In the genomic region with DNA sequence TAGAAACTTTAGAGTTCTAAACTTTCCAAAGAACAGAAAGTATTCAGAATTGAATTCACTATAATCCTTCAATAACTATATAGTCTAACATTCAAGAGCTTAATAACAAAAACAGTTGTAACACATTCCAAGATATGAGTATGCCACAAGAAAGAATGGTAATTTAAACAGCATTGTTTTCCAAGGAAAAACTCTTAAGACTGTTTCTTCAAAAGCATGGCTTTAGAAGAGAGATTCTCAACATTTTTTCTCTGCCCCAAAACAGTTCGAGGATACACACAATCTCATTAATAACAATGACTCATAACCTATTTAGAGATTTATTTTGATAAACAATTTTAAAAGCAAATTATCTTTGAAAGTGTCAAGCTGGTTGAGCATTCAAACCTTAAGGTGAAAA, we compare ENCODE assay signal across 19 cellular contexts. TPM values are rescaled to one million over a fixed set of nuclear protein-coding genes. Genes with fewer than 3 reads are reported as not detected.
DNase-seq lines count a peak whose midpoint lies in the region; ATAC-seq, FAIRE-seq and TF ChIP-seq lines count a peak whose summit lies in the region.
"Had no signal": no experiment of that assay in that cellular context is flagged by ENCODE, and none has a peak within 500 bp of the region (broad histone marks: within the 10 kb centered on the region; RNA-seq: fewer than 3 reads in every experiment).

No MANE protein-coding gene starts in this region.

- H4K5ac ChIP-seq in IMR-90 (ENCODE audit: low read depth, low read length) = no peak overlapping the region

- H3K14ac ChIP-seq in IMR-90 (replicated peaks; ENCODE audit: low read depth, low read length) = no peak overlapping the region

- 0 out of 2 replicates have a peak, but pooled peaks have one; percentile 29 for ATAC-seq in IMR-90 (ENCODE audit: low read depth)
- no peak for ATAC-seq in HG03280 (IDR thresholded peaks at IDR 0.05; ENCODE audit: unreplicated experiment)
- ATAC-seq: GM12878 had no signal

- H3K36me3 ChIP-seq in IMR-90 (ENCODE audit: control insufficient read depth, insufficient read depth, low read length) (no peaks in the 10 kb centered on the region), astrocyte (ENCODE audit: insufficient read depth, low read length) (no peaks in the 10 kb centered on the region)
- H3K36me3 ChIP-seq: SJCRH30 had no signal

- in situ Hi-C loops in IMR-90 (cut with MboI; ENCODE audit: low sequenced_read_pairs) = no loop called here

- no peak for TF ChIP-seq RAD21 in IMR-90 (IDR thresholded peaks at IDR 0.05; ENCODE audit: low read length)

- no peaks in the 10 kb centered on the region for H3K9me1 ChIP-seq in IMR-90 (ENCODE audit: insufficient read depth, low read length)

- no peak overlapping the region for H4K8ac ChIP-seq in IMR-90 (ENCODE audit: low read depth in 2 of 2, low read length in 2 of 2)

- FAIRE-seq in A204.1 (lab: Jason Lieb, UNC) (peak; percentile 11), astrocyte (lab: Jason Lieb, UNC) (no peak)
- FAIRE-seq: GM12878 had no signal

- no TSS peak for BruUV-seq in IMR-90 (replicated peaks; lab: Mats Ljungman, UMichigan)

- H3K9me3 ChIP-seq in IMR-90 (ENCODE audit: control insufficient read depth, insufficient read depth, low read length) (no peaks in the 10 kb centered on the region), astrocyte (ENCODE audit: insufficient read depth, low read depth, low read length) (no peaks in the 10 kb centered on the region)
- H3K9me3 ChIP-seq: SJCRH30 had no signal

- POLR2A ChIA-PET in IMR-90 (lab: Charles Lee; ENCODE audit: unreplicated experiment) = no interaction called here

- H2AK5ac ChIP-seq in IMR-90 (ENCODE audit: low read depth, low read length) = no peak overlapping the region

- no peak overlapping the region for H2BK120ac ChIP-seq in IMR-90 (ENCODE audit: low read depth, low read length)

- H4K91ac ChIP-seq in IMR-90 (ENCODE audit: insufficient read depth, low read depth, low read length) = no peak overlapping the region

- H3K27me3 Mint-ChIP-seq in astrocyte (ENCODE audit: low read depth, unreplicated experiment) (no peaks in the 10 kb centered on the region), mesothelial cell of epicardium (ENCODE audit: low read depth) (no peaks in the 10 kb centered on the region)
- H3K27me3 Mint-ChIP-seq: CD4-positive, alpha-beta T cell had no signal

- no peak overlapping the region for H3K4ac ChIP-seq in IMR-90 (ENCODE audit: low read depth, low read length)

- H3K4me1 ChIP-seq in IMR-90 (ENCODE audit: control insufficient read depth, insufficient read depth, low read length) (no peaks in the 10 kb centered on the region; the same call in 1 of the 2 replicates), astrocyte (ENCODE audit: insufficient read depth, low read length) (peaks cover 8% of the 10 kb centered on the region)
- H3K4me1 ChIP-seq: SJCRH30 had no signal

- TF ChIP-seq CTCF in IMR-90 (conservative IDR thresholded peaks at IDR 0.05; ENCODE audit: low read depth, low read length) (no peak), astrocyte (IDR thresholded peaks at IDR 0.05; ENCODE audit: insufficient read depth, low read depth, low read length) (no peak), mesothelial cell of epicardium (IDR thresholded peaks at IDR 0.05; ENCODE audit: unreplicated experiment) (no peak), GM20000 (IDR thresholded peaks at IDR 0.05; ENCODE audit: extremely low read depth, missing control alignments) (no peak)

- H3K36me3 Mint-ChIP-seq in astrocyte (ENCODE audit: low read depth, unreplicated experiment) (peaks cover 4% of the 10 kb centered on the region), mesothelial cell of epicardium (no peaks in the 10 kb centered on the region)

- no peak for TF ChIP-seq POLR2A in IMR-90 (IDR thresholded peaks at IDR 0.05; ENCODE audit: low read depth, low read length)

- intact Hi-C loops in IMR-90 (cut with micrococcal nuclease) = no loop called here

- H3K4me2 ChIP-seq in IMR-90 (ENCODE audit: low read depth, low read length) = no peak overlapping the region
- H3K4me2 ChIP-seq in astrocyte (ENCODE audit: low read length) = no peak overlapping the region

- no CpG with 5 or more reads among the region's 1 CpG for WGBS in IMR-90 (ENCODE audit: extremely low coverage in 2 of 2, insufficient read length in 1 of 2), 2 experiments

- H2BK15ac ChIP-seq in IMR-90 (ENCODE audit: low read depth, low read length) = no peak overlapping the region

- no peak overlapping the region for H3K18ac ChIP-seq in IMR-90 (ENCODE audit: low read depth, low read length)

- peaks cover 42% of the 10 kb centered on the region for H3K79me2 ChIP-seq in astrocyte (ENCODE audit: insufficient read depth, low read length)

- no peaks in the 10 kb centered on the region for H3K9me3 Mint-ChIP-seq in astrocyte (ENCODE audit: unreplicated experiment)
- H3K9me3 Mint-ChIP-seq in mesothelial cell of epicardium = no peaks in the 10 kb centered on the region
- H3K9me3 Mint-ChIP-seq: CD4-positive, alpha-beta T cell had no signal

- no peak overlapping the region for H2BK5ac ChIP-seq in IMR-90 (ENCODE audit: low read depth, low read length, poor library complexity, severe bottlenecking)

- no peak overlapping the region for H3K9ac ChIP-seq in IMR-90 (ENCODE audit: low read depth, low read length)
- H3K9ac ChIP-seq in astrocyte (ENCODE audit: low read length) = no peak overlapping the region

- CTCF ChIA-PET in IMR-90 (lab: Yijun Ruan, JAX) = no interaction called here

- H3K4me1 Mint-ChIP-seq in astrocyte (ENCODE audit: low read depth, unreplicated experiment) (peaks cover 32% of the 10 kb centered on the region), mesothelial cell of epicardium (peaks cover 34% of the 10 kb centered on the region)

- DNase-seq in IMR-90 (peak; percentile 2), astrocyte (ENCODE audit: low read depth) (peak; percentile 45), mesothelial cell of epicardium (ENCODE audit: low spot score in 2 of 2, unreplicated experiment in 2 of 2) (no peak), GM20000 (ENCODE audit: low spot score) (no peak), NCI-H1436 (lab: John Stamatoyannopoulos, UW) (no peak), AML-193 (lab: John Stamatoyannopoulos, UW) (no peak)
- DNase-seq: CD4-positive, alpha-beta T cell; DMS153; EL; HCEC 1CT; NCI-H187 treated with DMSO at 0.1 percent for 48 hours; NCI-H226; NCI-H524; SJCRH30 had no signal

- no peak overlapping the region for H3K56ac ChIP-seq in IMR-90 (ENCODE audit: extremely low read depth, insufficient read depth, low read length)

- H2AFZ ChIP-seq in IMR-90 (replicated peaks; ENCODE audit: low read length, poor library complexity) = no peak overlapping the region
- H2AFZ ChIP-seq in astrocyte (ENCODE audit: low read depth, low read length) = no peak overlapping the region

- H3K4me3 Mint-ChIP-seq in astrocyte (ENCODE audit: unreplicated experiment) (no peak overlapping the region), mesothelial cell of epicardium (no peak overlapping the region)
- H3K4me3 Mint-ChIP-seq: CD4-positive, alpha-beta T cell had no signal

- no peak overlapping the region for H2AK9ac ChIP-seq in IMR-90 (replicated peaks; ENCODE audit: low read depth, low read length, poor library complexity)

- H3K27ac ChIP-seq in IMR-90 (ENCODE audit: insufficient read depth, low read length) = no peak overlapping the region
- H3K27ac ChIP-seq in astrocyte (ENCODE audit: low read depth, low read length) = no peak overlapping the region
- H3K27ac ChIP-seq: 22Rv1, HL-60, SJCRH30 had no signal

- no peak overlapping the region for H3K23ac ChIP-seq in IMR-90 (ENCODE audit: low read depth, low read length)

- H3K79me1 ChIP-seq in IMR-90 (ENCODE audit: low read depth in 1 of 2, low read length in 2 of 2) = peaks cover 8 to 13% of the 10 kb centered on the region in 2 experiments; a peak in 3 of 4 replicates

- no peak overlapping the region for H2BK20ac ChIP-seq in IMR-90 (ENCODE audit: low read depth, low read length)

- H4K20me1 ChIP-seq in IMR-90 (ENCODE audit: insufficient read depth, low read length) = no peaks in the 10 kb centered on the region
- H4K20me1 ChIP-seq in astrocyte (ENCODE audit: insufficient read depth, low read length) = peaks cover 21% of the 10 kb centered on the region

- H3K27ac Mint-ChIP-seq in astrocyte (ENCODE audit: unreplicated experiment) = no peak overlapping the region
- peak overlapping the region; percentile 68 for H3K27ac Mint-ChIP-seq in mesothelial cell of epicardium
- H3K27ac Mint-ChIP-seq: CD4-positive, alpha-beta T cell had no signal

- H3K27me3 ChIP-seq in IMR-90 (ENCODE audit: control insufficient read depth, insufficient read depth, low read length) (no peaks in the 10 kb centered on the region), astrocyte (ENCODE audit: insufficient read depth, low read length) (no peaks in the 10 kb centered on the region)
- H3K27me3 ChIP-seq: SJCRH30 had no signal

- dilution Hi-C loops in IMR-90 (cut with HindIII; ENCODE audit: low sequenced_read_pairs, unreplicated experiment) = no loop called here

- H3K4me3 ChIP-seq in IMR-90 (ENCODE audit: insufficient read depth, low read depth, low read length) = no peak overlapping the region
- no peak overlapping the region for H3K4me3 ChIP-seq in astrocyte (ENCODE audit: insufficient read depth, low read depth, low read length)
- H3K4me3 ChIP-seq: GM12878, SJCRH30 had no signal

TF ChIP-seq in IMR-90, 13 proteins besides CTCF, POLR2A, EP300 and RAD21:
- TF ChIP-seq CEBPB (IDR thresholded peaks at IDR 0.05; ENCODE audit: low read depth, low read length) = no peak
- no peak for TF ChIP-seq BHLHE40 (IDR thresholded peaks at IDR 0.05; ENCODE audit: low read depth, low read length)
- TF ChIP-seq CHD1 (IDR thresholded peaks at IDR 0.05; ENCODE audit: low read depth, low read length) = no peak
- TF ChIP-seq MAFK (IDR thresholded peaks at IDR 0.05; ENCODE audit: low read depth, low read length) = no peak

RNA-seq across cellular contexts. Expression of a gene that starts 16.7 kb away (rescaled TPM):
- total RNA-seq in IMR-90 (2012; rRNA removed) = 5.8 and 8.4 TPM in 2 replicates
- polyA plus RNA-seq in IMR-90 (2012; rRNA removed) = 4.1 and 4.7 TPM in 2 replicates
- 1.4 and 1.8 TPM in 2 replicates for polyA plus RNA-seq in IMR-90 (2012; cell fraction: cytosol; rRNA removed)
- 7.4 and 14.3 TPM in 2 replicates for polyA plus RNA-seq in IMR-90 (2012; cell fraction: nucleus; rRNA removed; ENCODE audit: low replicate concordance)
- 20.6 and 21.6 TPM in 2 replicates for total RNA-seq in astrocyte
- total RNA-seq in mesothelial cell of epicardium = 39.3 to 41.9 TPM (median 41.4 TPM) in 3 replicates

Comparison
In these comparisons a context has a peak if more than half of its experiments do, and no peak if none do; other contexts are left out.
1. DNase-seq: peak in IMR-90 (single experiment) and astrocyte (single experiment); none in mesothelial cell of epicardium (0 of 2), GM20000 (single experiment), NCI-H1436 (single experiment) and AML-193 (0 of 2).